8 cellular contexts compared by ENCODE assay signal in genomic region chr10:31490858-31491504, GRCh38.
DNase-seq lines count a peak whose midpoint lies in the region; ATAC-seq and TF ChIP-seq lines count a peak whose summit lies in the region.

No MANE protein-coding gene starts in this region.

- H3K36me3 ChIP-seq in transverse colon: no peaks in the 10 kb centered on the region

- no peak for TF ChIP-seq EP300 in transverse colon (IDR thresholded peaks at IDR 0.05; ENCODE audit: low read depth)

- no peak overlapping the region for H3K4me3 ChIP-seq in Jurkat, Clone E6-1 (ENCODE audit: low read length)
- H3K4me3 ChIP-seq in transverse colon: no peak overlapping the region

- H3K9me3 ChIP-seq in transverse colon: no peaks in the 10 kb centered on the region

- no peaks in the 10 kb centered on the region for H3K36me3 Mint-ChIP-seq in activated CD4-positive, alpha-beta memory T cell treated with anti-CD3 and anti-CD28 coated beads, Interleukin-2, amount 10 ng/mL, durations not matched to agents 7 days and 5 days (ENCODE audit: low read depth)
- peaks cover 8% of the 10 kb centered on the region for H3K36me3 Mint-ChIP-seq in activated CD4-positive, alpha-beta memory T cell treated with anti-CD3 and anti-CD28 coated beads for 36 hours
- peaks cover 33% of the 10 kb centered on the region for H3K36me3 Mint-ChIP-seq in activated B cell treated with CpG ODN at 0.5 μM for 24 hours (ENCODE audit: low read depth)
- peaks cover 19% of the 10 kb centered on the region for H3K36me3 Mint-ChIP-seq in T-helper 2 cell treated with Interferon-gamma antibody and Interleukin-4, amounts not matched to agents 5 μg/mL and 100 μg/mL, for 36 hours (ENCODE audit: low read depth)

- no peaks in the 10 kb centered on the region for H3K9me3 Mint-ChIP-seq in activated CD4-positive, alpha-beta memory T cell treated with anti-CD3 and anti-CD28 coated beads, Interleukin-2, amount 10 ng/mL, durations not matched to agents 7 days and 5 days
- H3K9me3 Mint-ChIP-seq in activated CD4-positive, alpha-beta memory T cell treated with anti-CD3 and anti-CD28 coated beads for 36 hours: peaks cover 11% of the 10 kb centered on the region
- H3K9me3 Mint-ChIP-seq in activated B cell treated with CpG ODN at 0.5 μM for 24 hours: peaks cover 18% of the 10 kb centered on the region
- peaks cover 20% of the 10 kb centered on the region for H3K9me3 Mint-ChIP-seq in T-helper 2 cell treated with Interferon-gamma antibody and Interleukin-4, amounts not matched to agents 5 μg/mL and 100 μg/mL, for 36 hours

- peak; percentile 45 for ATAC-seq in activated B cell treated with CpG ODN at 0.5 μM for 24 hours (ENCODE audit: low read depth)

- WGBS in transverse colon (ENCODE audit: low coverage in 1 of 2), 2 donors: 88 to 97% methylated on average over 1 of the region's 1 CpG

- in situ Hi-C loops in transverse colon (cut with MboI; ENCODE audit: low pct_ligation_motif_present in 1 of 4, low pct_unique_long_range_greater_than_20kb in 1 of 4, low sequenced_read_pairs in 3 of 4): loop anchor here in 2 of 4 donors (25.0 kb wide), 2 partner anchors 729 to 754 kb away; no protein-coding TSS in a partner anchor

- H3K27me3 Mint-ChIP-seq in activated CD4-positive, alpha-beta memory T cell treated with anti-CD3 and anti-CD28 coated beads, Interleukin-2, amount 10 ng/mL, durations not matched to agents 7 days and 5 days: no peaks in the 10 kb centered on the region
- H3K27me3 Mint-ChIP-seq in activated CD4-positive, alpha-beta memory T cell treated with anti-CD3 and anti-CD28 coated beads for 36 hours: no peaks in the 10 kb centered on the region
- H3K27me3 Mint-ChIP-seq in activated B cell treated with CpG ODN at 0.5 μM for 24 hours: no peaks in the 10 kb centered on the region
- H3K27me3 Mint-ChIP-seq in T-helper 2 cell treated with Interferon-gamma antibody and Interleukin-4, amounts not matched to agents 5 μg/mL and 100 μg/mL, for 36 hours (ENCODE audit: low read depth): no peaks in the 10 kb centered on the region

- H3K27me3 ChIP-seq in transverse colon: no peaks in the 10 kb centered on the region

- no peak overlapping the region for H3K4me3 Mint-ChIP-seq in activated CD4-positive, alpha-beta memory T cell treated with anti-CD3 and anti-CD28 coated beads, Interleukin-2, amount 10 ng/mL, durations not matched to agents 7 days and 5 days
- no peak overlapping the region for H3K4me3 Mint-ChIP-seq in activated CD4-positive, alpha-beta memory T cell treated with anti-CD3 and anti-CD28 coated beads for 36 hours
- H3K4me3 Mint-ChIP-seq in activated B cell treated with CpG ODN at 0.5 μM for 24 hours: no peak overlapping the region
- H3K4me3 Mint-ChIP-seq in T-helper 2 cell treated with Interferon-gamma antibody and Interleukin-4, amounts not matched to agents 5 μg/mL and 100 μg/mL, for 36 hours: no peak overlapping the region

- H3K4me1 Mint-ChIP-seq in activated CD4-positive, alpha-beta memory T cell treated with anti-CD3 and anti-CD28 coated beads, Interleukin-2, amount 10 ng/mL, durations not matched to agents 7 days and 5 days: peaks cover 3% of the 10 kb centered on the region
- no peaks in the 10 kb centered on the region for H3K4me1 Mint-ChIP-seq in activated CD4-positive, alpha-beta memory T cell treated with anti-CD3 and anti-CD28 coated beads for 36 hours (ENCODE audit: low read depth)
- H3K4me1 Mint-ChIP-seq in activated B cell treated with CpG ODN at 0.5 μM for 24 hours: no peaks in the 10 kb centered on the region
- H3K4me1 Mint-ChIP-seq in T-helper 2 cell treated with Interferon-gamma antibody and Interleukin-4, amounts not matched to agents 5 μg/mL and 100 μg/mL, for 36 hours (ENCODE audit: low read depth): peaks cover 13% of the 10 kb centered on the region

- TF ChIP-seq CTCF in activated B cell treated with CpG ODN at 0.5 μM for 24 hours (IDR thresholded peaks at IDR 0.05): no peak
- peak; percentile 41 to 52 (median 45) for TF ChIP-seq CTCF in transverse colon (IDR thresholded peaks at IDR 0.05)

- no peaks in the 10 kb centered on the region for H3K4me1 ChIP-seq in transverse colon

- intact Hi-C loops in activated CD4-positive, alpha-beta memory T cell treated with anti-CD3 and anti-CD28 coated beads for 36 hours (cut with micrococcal nuclease): loop anchor here (1.0 to 5.0 kb wide), 4 partner anchors 169 to 704 kb away; no protein-coding TSS in a partner anchor
- intact Hi-C loops in activated B cell treated with CpG ODN at 0.5 μM for 24 hours (cut with micrococcal nuclease) (loop anchor here (1.0 to 10.0 kb wide), 7 partner anchors 166 to 804 kb away; no protein-coding TSS in a partner anchor), transverse colon (cut with DNase I; ENCODE audit: low total_unique reads) (loop anchor here (10.0 kb wide), 1 partner anchor 166 kb away; no protein-coding TSS in a partner anchor)

- peak; percentile 15 for DNase-seq in activated CD4-positive, alpha-beta memory T cell treated with anti-CD3 and anti-CD28 coated beads, Interleukin-2, amount 10 ng/mL, durations not matched to agents 7 days and 5 days
- no peak for DNase-seq in activated CD4-positive, alpha-beta memory T cell treated with anti-CD3 and anti-CD28 coated beads for 36 hours
- DNase-seq in Jurkat, Clone E6-1 (ENCODE audit: low read depth, low spot score): peak; percentile 60
- DNase-seq in activated B cell treated with CpG ODN at 0.5 μM for 24 hours (no peak), iPS DF 4.7 (ENCODE audit: extremely low read depth, low spot score) (peak; percentile 33), transverse colon (no peak), NCI-H1930 (lab: John Stamatoyannopoulos, UW) (no peak)
- DNase-seq in T-helper 2 cell treated with Interferon-gamma antibody and Interleukin-4, amounts not matched to agents 5 μg/mL and 100 μg/mL, for 36 hours (ENCODE audit: low spot score): no peak

- H3K27ac Mint-ChIP-seq in activated CD4-positive, alpha-beta memory T cell treated with anti-CD3 and anti-CD28 coated beads, Interleukin-2, amount 10 ng/mL, durations not matched to agents 7 days and 5 days: no peak overlapping the region
- no peak overlapping the region for H3K27ac Mint-ChIP-seq in activated CD4-positive, alpha-beta memory T cell treated with anti-CD3 and anti-CD28 coated beads for 36 hours
- no peak overlapping the region for H3K27ac Mint-ChIP-seq in activated B cell treated with CpG ODN at 0.5 μM for 24 hours
- H3K27ac Mint-ChIP-seq in T-helper 2 cell treated with Interferon-gamma antibody and Interleukin-4, amounts not matched to agents 5 μg/mL and 100 μg/mL, for 36 hours: no peak overlapping the region

- no peak overlapping the region for H3K27ac ChIP-seq in transverse colon

- TF ChIP-seq POLR2A in transverse colon (IDR thresholded peaks at IDR 0.05): no peak

- CTCF ChIA-PET in activated CD4-positive, alpha-beta memory T cell treated with anti-CD3 and anti-CD28 coated beads, Interleukin-2, amount 10 ng/mL, durations not matched to agents 7 days and 5 days (lab: Charles Lee): interaction anchor here (0.7 to 1.3 kb wide), 13 partner anchors 10 to 900 kb away, joined by 3 to 14 read pairs (median 4); partner anchors contain the start of gene ZNF438
- CTCF ChIA-PET in activated CD4-positive, alpha-beta memory T cell treated with anti-CD3 and anti-CD28 coated beads for 36 hours (lab: Charles Lee): interaction anchor here (0.6 to 1.8 kb wide), 16 partner anchors 11 to 851 kb away, joined by 3 to 24 read pairs (median 3); no protein-coding TSS in a partner anchor
- CTCF ChIA-PET in activated B cell treated with CpG ODN at 0.5 μM for 24 hours (lab: Charles Lee): interaction anchor here (1.0 to 1.3 kb wide), 4 partner anchors 279 to 851 kb away, joined by 3 to 34 read pairs (median 4); partner anchors contain the start of gene ZNF438

- POLR2A ChIA-PET in activated CD4-positive, alpha-beta memory T cell treated with anti-CD3 and anti-CD28 coated beads, Interleukin-2, amount 10 ng/mL, durations not matched to agents 7 days and 5 days (lab: Charles Lee): interaction anchor here (1.0 kb wide), 1 partner anchor 707 kb away, joined by 6 read pairs; no protein-coding TSS in a partner anchor
- POLR2A ChIA-PET in activated CD4-positive, alpha-beta memory T cell treated with anti-CD3 and anti-CD28 coated beads for 36 hours (lab: Charles Lee): no interaction called here
- POLR2A ChIA-PET in activated B cell treated with CpG ODN at 0.5 μM for 24 hours (lab: Charles Lee): interaction anchor here (1.0 kb wide), 2 partner anchors 459 to 707 kb away, joined by 3 to 7 read pairs; partner anchors contain the start of gene ZNF438

Comparison
In these comparisons a context has a peak if more than half of its experiments do, and no peak if none do; other contexts are left out.
1. DNase-seq: peak in activated CD4-positive, alpha-beta memory T cell treated with anti-CD3 and anti-CD28 coated beads, Interleukin-2, amount 10 ng/mL, durations not matched to agents 7 days and 5 days (single experiment), Jurkat, Clone E6-1 (single experiment) and iPS DF 4.7 (single experiment); none in activated CD4-positive, alpha-beta memory T cell treated with anti-CD3 and anti-CD28 coated beads for 36 hours (single experiment), activated B cell treated with CpG ODN at 0.5 μM for 24 hours (single experiment), transverse colon (single experiment), T-helper 2 cell treated with Interferon-gamma antibody and Interleukin-4, amounts not matched to agents 5 μg/mL and 100 μg/mL, for 36 hours (single experiment) and NCI-H1930 (0 of 2).